ENCODE assay signal across 8 cellular contexts in genomic region chr11:2777871-2778629, GRCh38.
A peak's percentile ranks its signal among the peaks of the same experiment; 100 is the strongest.
DNase-seq lines count a peak whose midpoint lies in the region; ATAC-seq and TF ChIP-seq lines count a peak whose summit lies in the region.

No MANE protein-coding gene starts in this region.

- no peaks in the 10 kb centered on the region for H3K27me3 ChIP-seq in ascending aorta
- H3K27me3 ChIP-seq in upper lobe of left lung: no peaks in the 10 kb centered on the region

- H3K9me3 ChIP-seq in ascending aorta (no peaks in the 10 kb centered on the region), upper lobe of left lung (no peaks in the 10 kb centered on the region)

- no peak for TF ChIP-seq EP300 in upper lobe of left lung (IDR thresholded peaks at IDR 0.05)

- intact Hi-C loops in ascending aorta (cut with DNase I) (loop anchor here (1.0 to 5.0 kb wide), 4 partner anchors 48 to 246 kb away; no protein-coding TSS in a partner anchor), lower leg skin (cut with DNase I; ENCODE audit: low total_unique reads) (no loop called here)

- TF ChIP-seq CTCF in ascending aorta (IDR thresholded peaks at IDR 0.05) (no peak), lower leg skin (IDR thresholded peaks at IDR 0.05) (no peak), upper lobe of left lung (IDR thresholded peaks at IDR 0.05) (no peak)

- TF ChIP-seq POLR2A in lower leg skin (IDR thresholded peaks at IDR 0.05): no peak
- no peak for TF ChIP-seq POLR2A in upper lobe of left lung (IDR thresholded peaks at IDR 0.05)

- no peak for ATAC-seq in upper lobe of left lung (ENCODE audit: low FRiP score in 2 of 2)
- ATAC-seq in HG03196 (IDR thresholded peaks at IDR 0.05; ENCODE audit: unreplicated experiment): no peak
- ATAC-seq in GM21447 (IDR thresholded peaks at IDR 0.05; ENCODE audit: unreplicated experiment): no peak
- ATAC-seq in HG03521 (IDR thresholded peaks at IDR 0.05; ENCODE audit: unreplicated experiment): no peak

- H3K4me1 ChIP-seq in ascending aorta: peaks cover 11 to 36% of the 10 kb centered on the region in 2 donors
- peaks cover 38 to 47% (median 40%) of the 10 kb centered on the region in 4 donors for H3K4me1 ChIP-seq in upper lobe of left lung

- DNase-seq in activated gamma-delta T cell treated with Interleukin-2 at 50 U/mL for 16 hours: peak; percentile 3
- no peak for DNase-seq in activated gamma-delta T cell (lab: John Stamatoyannopoulos, UW)
- peak; percentile 7 to 61 for DNase-seq in ascending aorta (ENCODE audit: low spot score in 2 of 2)
- DNase-seq in lower leg skin (ENCODE audit: low spot score in 2 of 2): peak; percentile 12 to 86
- peak; percentile 20 to 79 for DNase-seq in upper lobe of left lung

- H3K27ac ChIP-seq in ascending aorta: peak overlapping the region; percentile 68 to 81
- peak overlapping the region; percentile 74 to 84 (median 83) for H3K27ac ChIP-seq in upper lobe of left lung

- WGBS in lower leg skin, 2 donors: 77 to 82% methylated on average over 16 to 25 of the region's 27 CpGs
- WGBS in upper lobe of left lung, 2 donors: 68 to 91% methylated on average over 19 to 27 of the region's 27 CpGs

- H3K36me3 ChIP-seq in ascending aorta: no peaks in the 10 kb centered on the region
- peaks cover 0 to 4% (median 0%) of the 10 kb centered on the region in 4 donors for H3K36me3 ChIP-seq in upper lobe of left lung

- H3K4me3 ChIP-seq in ascending aorta: peak overlapping the region in 1 of 2 donors; percentile 53
- H3K4me3 ChIP-seq in lower leg skin (ENCODE audit: low read depth, poor library complexity, severe bottlenecking): no peak overlapping the region
- peak overlapping the region in 2 of 4 donors; percentile 11 to 19 for H3K4me3 ChIP-seq in upper lobe of left lung
